23 cellular contexts compared by ENCODE assay signal in genomic region chr9:116979461-116979860, GRCh38.
DNase-seq lines count a peak whose midpoint lies in the region; ATAC-seq and TF ChIP-seq lines count a peak whose summit lies in the region.
"Had no signal": no experiment of that assay in that cellular context is flagged by ENCODE, and none has a peak within 500 bp of the region (broad histone marks: within the 10 kb centered on the region; RNA-seq: fewer than 3 reads in every experiment).

No MANE protein-coding gene starts in this region.

- H4K91ac ChIP-seq in mesenchymal stem cell (ENCODE audit: low read length), result no peak overlapping the region

- H2AK5ac ChIP-seq in mesenchymal stem cell (ENCODE audit: low read length, severe bottlenecking), result peak overlapping the region; percentile 20

- no peak overlapping the region for H3K9ac ChIP-seq in PC-3 (ENCODE audit: low read length)
- H3K9ac ChIP-seq in mesenchymal stem cell (ENCODE audit: low read length), result no peak overlapping the region

- peak; percentile 23 for DNase-seq in Daoy (ENCODE audit: low read depth)
- peak; percentile 54 for DNase-seq in PC-3
- peak; percentile 53 for DNase-seq in esophagus muscularis mucosa (ENCODE audit: extremely low spot score)
- no peak for DNase-seq in mesenchymal stem cell
- no peak for DNase-seq in DMS 273 treated with DMSO at 0.1 percent for 48 hours (lab: John Stamatoyannopoulos, UW)
- DNase-seq in UCSD-AML1 (lab: John Stamatoyannopoulos, UW; ENCODE audit: unreplicated experiment), result no peak
- DNase-seq in hepatic stellate cell (ENCODE audit: low spot score), result no peak
- DNase-seq: activated CD4-positive, alpha-beta T cell treated with anti-CD3 and anti-CD28 coated beads, Interleukin-2, amount 50 U/mL, for 1 hour; activated CD8-positive, alpha-beta memory T cell treated with anti-CD3 and anti-CD28 coated beads, Interleukin-2, amount 50 U/mL, for 4 hours; activated effector memory CD4-positive, alpha-beta T cell treated with Interleukin-2 at 50 U/mL for 16 hours; CD4-positive, CD25-positive, alpha-beta regulatory T cell; erythroblast; Kasumi-1; natural killer cell; NCI-H1105; NCI-H2081 treated with DMSO at 0.1 percent for 48 hours; NCI-H510A treated with DMSO at 0.1 percent for 48 hours; stimulated activated CD4-positive, alpha-beta T cell treated with anti-CD3 and anti-CD28 coated beads, Interleukin-4, amount 100 ng/mL, for 4 hours; SW 1271 had no signal

- H3K4me3 ChIP-seq in PC-3 (ENCODE audit: low read length), result no peak overlapping the region
- H3K4me3 ChIP-seq in esophagus muscularis mucosa, result no peak overlapping the region
- no peak overlapping the region for H3K4me3 ChIP-seq in mesenchymal stem cell (ENCODE audit: insufficient read depth in 1 of 2, low read depth in 1 of 2, low read length in 2 of 2)
- H3K4me3 ChIP-seq: cardiac muscle cell, smooth muscle cell had no signal

- no peaks in the 10 kb centered on the region for H4K20me1 ChIP-seq in PC-3 (ENCODE audit: low read length)

- no peak overlapping the region for H2BK120ac ChIP-seq in mesenchymal stem cell (ENCODE audit: low read depth, low read length)

- H3K9me2 ChIP-seq in PC-3 (replicated peaks; ENCODE audit: low read length), result no peaks in the 10 kb centered on the region

- no peak for ATAC-seq in PC-3
- no peak for ATAC-seq in HG03565 (IDR thresholded peaks at IDR 0.05; ENCODE audit: unreplicated experiment)
- ATAC-seq: natural killer cell, Right ventricle myocardium inferior had no signal

- no peak for TF ChIP-seq EP300 in esophagus muscularis mucosa (IDR thresholded peaks at IDR 0.05)

- H3K4me1 ChIP-seq in PC-3 (ENCODE audit: insufficient read depth, low read length) (peaks cover 9% of the 10 kb centered on the region; the same call in 1 of the 2 replicates), esophagus muscularis mucosa (no peaks in the 10 kb centered on the region), mesenchymal stem cell (ENCODE audit: control insufficient read depth, insufficient read depth, low read depth, low read length) (peaks cover 8% of the 10 kb centered on the region)

- H2BK5ac ChIP-seq in mesenchymal stem cell (ENCODE audit: low read depth, low read length, poor library complexity, severe bottlenecking), result no peak overlapping the region

- CTCF ChIA-PET in PC-3 (lab: Charles Lee), result no interaction called here

- H3K14ac ChIP-seq in mesenchymal stem cell (ENCODE audit: low read length in 2 of 2), result no peak overlapping the region

- no peak overlapping the region for H3K23ac ChIP-seq in mesenchymal stem cell (ENCODE audit: low read length in 2 of 2)

- no peak overlapping the region for H4K8ac ChIP-seq in mesenchymal stem cell (ENCODE audit: low read length)

- H3K9me3 ChIP-seq in PC-3 (ENCODE audit: low read length) (no peaks in the 10 kb centered on the region), esophagus muscularis mucosa (no peaks in the 10 kb centered on the region), mesenchymal stem cell (ENCODE audit: control insufficient read depth, low read length) (no peaks in the 10 kb centered on the region)

- H2BK12ac ChIP-seq in mesenchymal stem cell (ENCODE audit: low read length in 2 of 2), result no peak overlapping the region

- H2AFZ ChIP-seq in PC-3 (ENCODE audit: low read length), result no peak overlapping the region
- H2AFZ ChIP-seq in mesenchymal stem cell (ENCODE audit: low read depth, low read length), result no peak overlapping the region

- no TSS peak for BruUV-seq in PC-3 (replicated peaks; lab: Mats Ljungman, UMichigan)

- H3K27ac ChIP-seq in PC-3 (ENCODE audit: low read length), result no peak overlapping the region
- H3K27ac ChIP-seq in esophagus muscularis mucosa (replicated peaks in 1 of 4), result no peak overlapping the region
- peak overlapping the region; percentile 92 for H3K27ac ChIP-seq in mesenchymal stem cell (ENCODE audit: low read length, poor library complexity, severe bottlenecking)
- H3K27ac ChIP-seq: cardiac muscle cell had no signal

- 41% methylated on average over 2 of the region's 2 CpGs for WGBS in esophagus muscularis mucosa
- no CpG with 5 or more reads among the region's 2 CpGs for WGBS in mesenchymal stem cell

- H3K79me1 ChIP-seq in mesenchymal stem cell (replicated peaks; ENCODE audit: low read length, poor library complexity, severe bottlenecking), result no peaks in the 10 kb centered on the region

- H3K36me3 ChIP-seq in PC-3 (ENCODE audit: low read depth, low read length) (no peaks in the 10 kb centered on the region), esophagus muscularis mucosa (no peaks in the 10 kb centered on the region), mesenchymal stem cell (ENCODE audit: control insufficient read depth in 1 of 2, insufficient read depth in 2 of 2, low read depth in 1 of 2, low read length in 2 of 2) (peaks cover 0 to 3% of the 10 kb centered on the region in 2 experiments)
- H3K36me3 ChIP-seq: cardiac muscle cell had no signal

- H3K4ac ChIP-seq in mesenchymal stem cell (ENCODE audit: low read depth in 1 of 2, low read length in 2 of 2), result no peak overlapping the region

- TF ChIP-seq POLR2A in esophagus muscularis mucosa (IDR thresholded peaks at IDR 0.05; ENCODE audit: low read depth), result no peak

- no peak overlapping the region for H3K18ac ChIP-seq in mesenchymal stem cell (ENCODE audit: low read depth in 1 of 2, low read length in 2 of 2)

- TF ChIP-seq CTCF in PC-3 (conservative IDR thresholded peaks at IDR 0.05; ENCODE audit: low read depth, low read length), result no peak
- no peak for TF ChIP-seq CTCF in esophagus muscularis mucosa (IDR thresholded peaks at IDR 0.05)

- no peaks in the 10 kb centered on the region for H3K79me2 ChIP-seq in PC-3 (ENCODE audit: low read length)

- H3K4me2 ChIP-seq in PC-3 (ENCODE audit: low read length) (no peak overlapping the region), mesenchymal stem cell (ENCODE audit: low read length, poor library complexity, severe bottlenecking) (peak overlapping the region; percentile 38)
- H3K4me2 ChIP-seq: smooth muscle cell had no signal

- H3K27me3 ChIP-seq in PC-3 (ENCODE audit: low read length) (no peaks in the 10 kb centered on the region), esophagus muscularis mucosa (no peaks in the 10 kb centered on the region), mesenchymal stem cell (ENCODE audit: control insufficient read depth in 1 of 2, insufficient read depth in 1 of 2, low read length in 2 of 2) (no peaks in the 10 kb centered on the region)
- H3K27me3 ChIP-seq: cardiac muscle cell had no signal

- no peaks in the 10 kb centered on the region for H3F3A ChIP-seq in PC-3 (ENCODE audit: low read length, unreplicated experiment)

- H2BK15ac ChIP-seq in mesenchymal stem cell (ENCODE audit: low read depth, poor library complexity, severe bottlenecking), result no peak overlapping the region

- POLR2A ChIA-PET in PC-3 (lab: Charles Lee; ENCODE audit: unreplicated experiment), result no interaction called here

- intact Hi-C loops in PC-3 (cut with micrococcal nuclease), result no loop called here
- intact Hi-C loops in esophagus muscularis mucosa (cut with DNase I), result no loop called here

Comparison
In these comparisons a context has a peak if more than half of its experiments do, and no peak if none do; other contexts are left out.
1. DNase-seq: peak in Daoy (single experiment), PC-3 (single experiment) and esophagus muscularis mucosa (single experiment); none in mesenchymal stem cell (single experiment), DMS 273 treated with DMSO at 0.1 percent for 48 hours (single experiment), UCSD-AML1 (single experiment) and hepatic stellate cell (single experiment).